In the genomic region with DNA sequence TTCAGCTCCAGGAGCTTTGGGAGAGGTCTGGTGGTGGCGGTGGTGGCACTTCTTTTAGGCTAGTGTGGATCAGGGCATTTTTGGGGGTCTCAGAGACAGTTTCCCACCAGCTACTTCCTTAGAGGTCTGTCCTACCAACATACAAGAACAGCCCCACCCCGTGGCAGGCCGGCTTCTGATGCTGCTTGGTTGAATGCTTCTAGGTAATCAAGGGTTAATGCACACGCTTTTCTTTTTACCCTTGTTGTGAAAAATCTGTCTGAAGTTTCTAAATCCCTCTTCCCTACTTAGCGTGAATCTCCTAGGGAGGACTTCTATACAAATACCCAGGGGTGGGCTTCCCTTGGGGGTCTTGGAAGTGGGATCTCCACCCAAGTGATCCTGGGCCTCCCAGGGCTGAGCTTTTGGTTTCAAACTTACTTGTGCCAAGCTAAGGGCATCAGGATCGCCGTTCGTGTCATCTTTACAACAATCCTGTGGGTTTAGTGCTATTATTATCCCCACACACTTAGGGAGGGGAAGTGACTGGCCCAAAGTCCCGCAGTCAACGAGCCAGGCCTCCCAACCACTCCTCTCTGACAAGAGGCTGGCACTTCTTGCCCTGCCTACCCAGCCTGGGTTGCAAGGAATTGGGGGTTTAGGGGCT, we compare ENCODE assay signal across 8 cellular contexts.
A peak's percentile ranks its signal among the peaks of the same experiment; 100 is the strongest.
DNase-seq lines count a peak whose midpoint lies in the region; ATAC-seq and TF ChIP-seq lines count a peak whose summit lies in the region.

No MANE protein-coding gene starts in this region.

- H3K4me2 ChIP-seq in MM.1S (ENCODE audit: low read depth, low read length): peak overlapping the region; percentile 97

- peaks cover 66% of the 10 kb centered on the region for H3K79me2 ChIP-seq in MM.1S (ENCODE audit: low read length)

- H3K27ac ChIP-seq in MM.1S (ENCODE audit: low read length) (peak overlapping the region; percentile 79), neutrophil (no peak overlapping the region)

- TF ChIP-seq CTCF in MM.1S (IDR thresholded peaks at IDR 0.05; ENCODE audit: low read length) (peak; percentile 46), cardiac fibroblast (IDR thresholded peaks at IDR 0.05; ENCODE audit: low read depth, low read length) (peak; percentile 2), neutrophil (IDR thresholded peaks at IDR 0.05) (no peak)

- peak overlapping the region; percentile 93 for H3K4me3 ChIP-seq in MM.1S (ENCODE audit: low read length)
- H3K4me3 ChIP-seq in cardiac fibroblast (replicated peaks in 1 of 2; ENCODE audit: low read depth in 2 of 2, low read length in 2 of 2): peak overlapping the region in 1 of 2 donors; percentile 65
- peak overlapping the region; percentile 76 to 100 for H3K4me3 ChIP-seq in neutrophil (ENCODE audit: low read depth in 1 of 2, low read length in 1 of 2)

- H2AFZ ChIP-seq in MM.1S (ENCODE audit: low read length): no peak overlapping the region

- peaks cover 37% of the 10 kb centered on the region for H3F3A ChIP-seq in MM.1S (ENCODE audit: insufficient read depth, low read length)

- DNase-seq in EH (ENCODE audit: low read depth) (peak; percentile 31), MM.1S (peak; percentile 46), cardiac fibroblast (ENCODE audit: low read depth in 2 of 2) (no peak), NCI-H1436 (lab: John Stamatoyannopoulos, UW) (no peak), NCI-H748 treated with DMSO at 0.1 percent for 48 hours (lab: John Stamatoyannopoulos, UW) (no peak)
- no peak for DNase-seq in stimulated activated naive CD4-positive, alpha-beta T cell (lab: John Stamatoyannopoulos, UW)

- no peaks in the 10 kb centered on the region for H3K27me3 ChIP-seq in MM.1S (replicated peaks; ENCODE audit: insufficient read depth, low read length)
- H3K27me3 ChIP-seq in neutrophil: peaks cover 54% of the 10 kb centered on the region

- ATAC-seq in GM18511 (IDR thresholded peaks at IDR 0.05; ENCODE audit: unreplicated experiment): no peak

- peak overlapping the region; percentile 69 for H3K9ac ChIP-seq in MM.1S (ENCODE audit: low read length)

- H4K20me1 ChIP-seq in MM.1S (ENCODE audit: insufficient read depth, low read length): no peaks in the 10 kb centered on the region

- H3K9me3 ChIP-seq in MM.1S (replicated peaks; ENCODE audit: insufficient read depth, low read length) (no peaks in the 10 kb centered on the region), neutrophil (no peaks in the 10 kb centered on the region)

- H3K9me2 ChIP-seq in MM.1S (replicated peaks; ENCODE audit: insufficient read depth, low read length): no peaks in the 10 kb centered on the region

- H3K4me1 ChIP-seq in MM.1S (ENCODE audit: low read length): peaks cover 48% of the 10 kb centered on the region
- peaks cover 31 to 36% of the 10 kb centered on the region in 2 experiments for H3K4me1 ChIP-seq in neutrophil (ENCODE audit: control insufficient read depth in 1 of 2, insufficient read depth in 1 of 2, low read depth in 1 of 2, low read length in 1 of 2)

- H3K36me3 ChIP-seq in MM.1S (replicated peaks; ENCODE audit: insufficient read depth, low read length) (no peaks in the 10 kb centered on the region), neutrophil (no peaks in the 10 kb centered on the region)

Comparison
In these comparisons a context has a peak if more than half of its experiments do, and no peak if none do; other contexts are left out.
1. DNase-seq: peak in EH (single experiment) and MM.1S (single experiment); none in cardiac fibroblast (0 of 2), NCI-H1436 (single experiment), stimulated activated naive CD4-positive, alpha-beta T cell (0 of 6) and NCI-H748 treated with DMSO at 0.1 percent for 48 hours (single experiment).